13 cellular contexts compared by ENCODE assay signal in genomic region chr3:64291345-64291744, GRCh38.
DNase-seq lines count a peak whose midpoint lies in the region; ATAC-seq, FAIRE-seq and TF ChIP-seq lines count a peak whose summit lies in the region.
"Had no signal": no experiment of that assay in that cellular context is flagged by ENCODE, and none has a peak within 500 bp of the region (broad histone marks: within the 10 kb centered on the region; RNA-seq: fewer than 3 reads in every experiment).

No MANE protein-coding gene starts in this region.

- H3K9me3 Mint-ChIP-seq in naive thymus-derived CD8-positive, alpha-beta T cell, result peaks cover 0 to 7% (median 0%) of the 10 kb centered on the region in 9 donors
- H3K9me3 Mint-ChIP-seq: activated T-helper 17 cell treated with anti-CD3 and anti-CD28 coated beads, Interleukin-2, amount 50 U/mL, for 72 hours had no signal

- H3K9ac ChIP-seq in keratinocyte (ENCODE audit: control insufficient read depth, extremely low read depth, insufficient read depth, low read length), result peak overlapping the region; percentile 3

- H3K4me1 Mint-ChIP-seq in naive thymus-derived CD8-positive, alpha-beta T cell, result no peaks in the 10 kb centered on the region
- H3K4me1 Mint-ChIP-seq: activated T-helper 17 cell treated with anti-CD3 and anti-CD28 coated beads, Interleukin-2, amount 50 U/mL, for 72 hours had no signal

- intact Hi-C loops in body of pancreas (cut with DNase I), result no loop called here
- intact Hi-C loops in uterus (cut with DNase I; ENCODE audit: low total_unique reads), result no loop called here

- H3K27me3 Mint-ChIP-seq in naive thymus-derived CD8-positive, alpha-beta T cell, result peaks cover 0 to 13% (median 3%) of the 10 kb centered on the region in 5 donors

- DNase-seq in LoVo (ENCODE audit: low spot score) (peak; percentile 17), body of pancreas (peak in 3 of 4 donors; percentile 15 to 33 (median 17)), keratinocyte (ENCODE audit: low read depth, low spot score) (peak; percentile 46), uterus (peak; percentile 43 to 45), NCI-H2029 (lab: John Stamatoyannopoulos, UW) (no peak), NCI-H748 (lab: John Stamatoyannopoulos, UW; ENCODE audit: unreplicated experiment) (no peak)
- no peak for DNase-seq in naive thymus-derived CD8-positive, alpha-beta T cell
- DNase-seq: hippocampal formation, KG1, substantia nigra had no signal

- no peak overlapping the region for H3K4me3 Mint-ChIP-seq in naive thymus-derived CD8-positive, alpha-beta T cell
- H3K4me3 Mint-ChIP-seq: activated T-helper 17 cell treated with anti-CD3 and anti-CD28 coated beads, Interleukin-2, amount 50 U/mL, for 72 hours had no signal

- dilution Hi-C loops in keratinocyte (cut with MboI; ENCODE audit: extremely low pct_ligation_motif_present, low sequenced_read_pairs), result no loop called here

- no peak overlapping the region for H3K27ac Mint-ChIP-seq in naive thymus-derived CD8-positive, alpha-beta T cell
- H3K27ac Mint-ChIP-seq: activated T-helper 17 cell treated with anti-CD3 and anti-CD28 coated beads, Interleukin-2, amount 50 U/mL, for 72 hours had no signal

- peak overlapping the region; percentile 50 for H3K4me2 ChIP-seq in keratinocyte (ENCODE audit: control insufficient read depth, extremely low read depth, insufficient read depth, low read depth, low read length)

- WGBS in body of pancreas, 2 donors, result 74 to 78% methylated on average over 3 of the region's 3 CpGs

- no peaks in the 10 kb centered on the region for H4K20me1 ChIP-seq in keratinocyte (ENCODE audit: control insufficient read depth, extremely low read depth, insufficient read depth, low read length)

- H3K36me3 Mint-ChIP-seq in naive thymus-derived CD8-positive, alpha-beta T cell, result no peaks in the 10 kb centered on the region

- H3K27me3 ChIP-seq in body of pancreas (no peaks in the 10 kb centered on the region), keratinocyte (ENCODE audit: control insufficient read depth, extremely low read depth, insufficient read depth, low read length) (no peaks in the 10 kb centered on the region), uterus (no peaks in the 10 kb centered on the region)

- POLR2A ChIA-PET in naive thymus-derived CD8-positive, alpha-beta T cell (lab: Charles Lee), result no interaction called here

- H2AFZ ChIP-seq in keratinocyte (ENCODE audit: control insufficient read depth, low read length), result peak overlapping the region; percentile 35

- ATAC-seq in body of pancreas, result no peak
- ATAC-seq in naive thymus-derived CD8-positive, alpha-beta T cell, result no peak
- ATAC-seq: activated T-helper 17 cell treated with anti-CD3 and anti-CD28 coated beads, Interleukin-2, amount 50 U/mL, for 72 hours had no signal

- H3K4me3 ChIP-seq in body of pancreas (no peak overlapping the region), keratinocyte (ENCODE audit: control insufficient read depth in 2 of 3, extremely low read depth in 1 of 3, insufficient read depth in 2 of 3, low read depth in 1 of 3, low read length in 3 of 3) (no peak overlapping the region), uterus (no peak overlapping the region)
- H3K4me3 ChIP-seq: SK-N-MC had no signal

- no peaks in the 10 kb centered on the region for H3K9me3 ChIP-seq in body of pancreas
- H3K9me3 ChIP-seq in keratinocyte (ENCODE audit: control insufficient read depth, low read depth, low read length), result no peaks in the 10 kb centered on the region
- no peaks in the 10 kb centered on the region for H3K9me3 ChIP-seq in uterus

- peak; percentile 99 for FAIRE-seq in keratinocyte (lab: Jason Lieb, UNC)
- FAIRE-seq: H1 had no signal

- H3K27ac ChIP-seq in body of pancreas, result no peak overlapping the region
- H3K27ac ChIP-seq in keratinocyte (ENCODE audit: control insufficient read depth, insufficient read depth, low read length), result peak overlapping the region; percentile 65
- peak overlapping the region; percentile 44 to 57 for H3K27ac ChIP-seq in uterus
- H3K27ac ChIP-seq: SK-N-MC had no signal

- no peaks in the 10 kb centered on the region for H3K79me2 ChIP-seq in keratinocyte (ENCODE audit: control insufficient read depth, insufficient read depth, low read length)

- no peaks in the 10 kb centered on the region for H3K9me1 ChIP-seq in keratinocyte (ENCODE audit: control insufficient read depth, extremely low read depth, insufficient read depth, low read length)

- no peak for TF ChIP-seq CTCF in body of pancreas (IDR thresholded peaks at IDR 0.05)
- no peak for TF ChIP-seq CTCF in keratinocyte (optimal IDR thresholded peaks at IDR 0.05 in 1 of 3, IDR thresholded peaks at IDR 0.05 in 1 of 3, conservative IDR thresholded peaks at IDR 0.05 in 1 of 3; ENCODE audit: extremely low read depth in 1 of 3, insufficient read depth in 2 of 3, low read length in 3 of 3)
- no peak for TF ChIP-seq CTCF in uterus (IDR thresholded peaks at IDR 0.05)

- H3K36me3 ChIP-seq in body of pancreas (replicated peaks in 1 of 2; ENCODE audit: insufficient read depth in 1 of 2, low read depth in 2 of 2), result no peaks in the 10 kb centered on the region
- no peaks in the 10 kb centered on the region for H3K36me3 ChIP-seq in keratinocyte (ENCODE audit: control insufficient read depth in 2 of 2, extremely low read depth in 1 of 2, insufficient read depth in 2 of 2, low read length in 2 of 2)
- no peaks in the 10 kb centered on the region for H3K36me3 ChIP-seq in uterus

- TF ChIP-seq POLR2A in body of pancreas (IDR thresholded peaks at IDR 0.05) (no peak), uterus (IDR thresholded peaks at IDR 0.05) (no peak)

- H3K4me1 ChIP-seq in body of pancreas (no peaks in the 10 kb centered on the region), keratinocyte (ENCODE audit: control insufficient read depth, extremely low read depth, insufficient read depth, low read length) (peaks cover 18% of the 10 kb centered on the region), uterus (no peaks in the 10 kb centered on the region)

Comparison
In these comparisons a context has a peak if more than half of its experiments do, and no peak if none do; other contexts are left out.
1. DNase-seq: peak in LoVo (single experiment), body of pancreas (3 of 4), keratinocyte (single experiment) and uterus (2 of 2); none in NCI-H2029 (single experiment), naive thymus-derived CD8-positive, alpha-beta T cell (0 of 10) and NCI-H748 (single experiment).
2. H3K27ac ChIP-seq: peak in keratinocyte (single experiment) and uterus (2 of 2); none in body of pancreas (0 of 4).